Comparison of ENCODE assay signal across 8 cellular contexts in the genomic region with DNA sequence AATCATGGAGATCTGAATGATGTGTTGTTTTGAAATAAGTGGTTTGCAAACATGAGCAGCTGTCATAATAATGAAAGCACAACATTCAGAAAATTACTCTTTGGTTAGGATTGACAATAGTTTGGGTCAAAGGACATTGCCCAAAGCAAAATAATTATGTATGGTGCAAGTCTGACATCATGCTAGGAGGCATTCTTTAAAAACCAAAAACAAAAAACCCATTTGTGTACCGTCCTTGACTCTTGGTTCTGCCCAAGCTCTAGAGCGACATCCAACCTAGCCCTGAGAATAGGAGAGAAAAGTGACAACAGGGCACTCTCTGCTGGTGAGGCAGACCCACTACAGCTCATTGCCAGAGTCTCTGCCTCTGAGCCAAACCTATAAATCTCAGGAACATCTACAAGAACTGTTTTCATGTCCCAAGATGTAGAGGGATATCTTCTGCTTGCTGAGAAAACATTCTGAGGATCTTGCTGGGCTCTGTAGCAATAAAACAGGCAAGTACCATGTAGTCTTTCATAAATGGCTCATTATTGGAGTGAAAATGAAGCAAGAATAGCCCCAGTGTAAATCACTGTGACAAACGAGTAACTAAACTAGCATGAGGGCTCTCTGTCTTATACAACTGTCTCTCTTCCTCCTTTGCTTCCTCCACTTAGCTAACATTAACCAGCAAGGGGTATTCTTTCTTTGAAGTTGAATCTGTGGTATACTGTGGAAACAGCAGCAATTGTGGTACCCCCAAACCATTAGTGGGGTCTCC.
DNase-seq lines count a peak whose midpoint lies in the region; ATAC-seq, FAIRE-seq and TF ChIP-seq lines count a peak whose summit lies in the region.

No MANE protein-coding gene starts in this region.

- DNase-seq in AG09309 (ENCODE audit: low read depth) (peak; percentile 1), GM18507 (ENCODE audit: extremely low spot score, insufficient read length, low read depth) (no peak), NCI-H2029 treated with DMSO at 0.1 percent for 48 hours (lab: John Stamatoyannopoulos, UW) (peak; percentile 77), WERI-Rb-1 (peak; percentile 36), dermis blood vessel endothelial cell (peak; percentile 64), mucosa of descending colon (peak in 1 of 3 donors; percentile 36), aorta (no peak)

- intact Hi-C loops in mucosa of descending colon (cut with DNase I, micrococcal nuclease) (loop anchor here in 1 of 2 donors (10.0 kb wide), 1 partner anchor 470 kb away; no protein-coding TSS in a partner anchor), aorta (cut with DNase I) (loop anchor here in 1 of 2 donors (10.0 kb wide), 1 partner anchor 470 kb away; no protein-coding TSS in a partner anchor)

- H3K36me3 ChIP-seq in WERI-Rb-1: no peaks in the 10 kb centered on the region
- no peaks in the 10 kb centered on the region for H3K36me3 ChIP-seq in mucosa of descending colon (ENCODE audit: low read depth)
- H3K36me3 ChIP-seq in aorta (ENCODE audit: control insufficient read depth in 1 of 2, insufficient read depth in 2 of 2, low read length in 1 of 2): no peaks in the 10 kb centered on the region

- H3K4me3 ChIP-seq in AG09309 (ENCODE audit: control insufficient read depth, low read depth, low read length) (no peak overlapping the region), WERI-Rb-1 (ENCODE audit: low read depth, low read length) (no peak overlapping the region), mucosa of descending colon (no peak overlapping the region), aorta (ENCODE audit: low read length in 2 of 2) (no peak overlapping the region)

- H3K27me3 ChIP-seq in WERI-Rb-1 (ENCODE audit: insufficient read depth, low read depth, severe bottlenecking) (no peaks in the 10 kb centered on the region), aorta (ENCODE audit: control insufficient read depth in 1 of 2, insufficient read depth in 2 of 2, low read length in 1 of 2) (no peaks in the 10 kb centered on the region)

- 36 to 43% methylated on average over 3 of the region's 3 CpGs for WGBS in aorta, 2 donors

- ATAC-seq in HG02885 (IDR thresholded peaks at IDR 0.05; ENCODE audit: poor library complexity, unreplicated experiment) (peak; percentile 63), mucosa of descending colon (peak; percentile 73), aorta (ENCODE audit: low FRiP score) (peak; percentile 42)

- H3K27ac ChIP-seq in WERI-Rb-1: no peak overlapping the region
- H3K27ac ChIP-seq in aorta (ENCODE audit: low read depth in 1 of 2, low read length in 2 of 2): no peak overlapping the region

- TF ChIP-seq CTCF in AG09309 (IDR thresholded peaks at IDR 0.05; ENCODE audit: control insufficient read depth, insufficient read depth, low read depth, low read length, missing control alignments) (peak; percentile 42), WERI-Rb-1 (IDR thresholded peaks at IDR 0.05; ENCODE audit: low read depth, low read length) (peak; percentile 84), mucosa of descending colon (IDR thresholded peaks at IDR 0.05) (no peak)

- FAIRE-seq in GM18507 (lab: Jason Lieb, UNC): peak; percentile 92

- H3K9me3 ChIP-seq in WERI-Rb-1 (ENCODE audit: severe bottlenecking): no peaks in the 10 kb centered on the region
- H3K9me3 ChIP-seq in mucosa of descending colon: no peaks in the 10 kb centered on the region
- H3K9me3 ChIP-seq in aorta (ENCODE audit: control insufficient read depth, low read length): no peaks in the 10 kb centered on the region

- H3K4me1 ChIP-seq in mucosa of descending colon (ENCODE audit: low read depth) (no peaks in the 10 kb centered on the region), aorta (ENCODE audit: control insufficient read depth in 1 of 2, insufficient read depth in 2 of 2, low read length in 2 of 2) (no peaks in the 10 kb centered on the region)

Comparison
In these comparisons a context has a peak if more than half of its experiments do, and no peak if none do; other contexts are left out.
1. DNase-seq: peak in AG09309 (single experiment), NCI-H2029 treated with DMSO at 0.1 percent for 48 hours (single experiment), WERI-Rb-1 (single experiment) and dermis blood vessel endothelial cell (single experiment); none in GM18507 (single experiment) and aorta (0 of 2).
2. Peak in every context shown above with its lines, with median percentiles within 50 percentile points of each other: ATAC-seq.